Comparison of ENCODE assay signal across 9 cellular contexts in the genomic region with DNA sequence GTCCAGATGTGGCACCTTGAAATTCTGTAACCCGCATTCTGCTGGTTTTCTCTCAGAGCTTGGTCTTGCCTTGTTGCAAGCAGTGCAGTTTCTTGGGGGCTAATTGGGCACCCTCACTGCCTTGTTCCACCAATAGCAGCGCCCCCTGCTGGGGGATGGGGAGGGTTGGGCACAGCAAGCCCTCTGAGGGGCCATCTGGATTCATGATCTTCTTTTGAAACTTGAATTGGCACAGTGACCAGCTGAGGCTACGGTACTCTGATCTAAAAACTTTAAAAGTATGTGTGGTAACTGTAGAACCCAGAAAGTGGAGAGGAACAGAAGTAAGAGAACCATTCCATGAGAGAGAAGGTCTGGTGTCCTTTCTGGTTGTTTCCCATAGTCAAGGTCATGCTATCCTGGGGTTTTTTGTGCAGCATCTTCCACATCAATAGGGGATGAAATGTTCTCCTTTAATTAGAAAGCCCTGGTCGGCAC.
DNase-seq lines count a peak whose midpoint lies in the region; ATAC-seq lines count a peak whose summit lies in the region.
"Had no signal": no experiment of that assay in that cellular context is flagged by ENCODE, and none has a peak within 500 bp of the region (broad histone marks: within the 10 kb centered on the region; RNA-seq: fewer than 3 reads in every experiment).

No MANE protein-coding gene starts in this region.

- H3K9me3 ChIP-seq in naive thymus-derived CD4-positive, alpha-beta T cell (ENCODE audit: control insufficient read depth in 2 of 3, low read length in 3 of 3): no peaks in the 10 kb centered on the region

- H3K4me1 Mint-ChIP-seq in naive thymus-derived CD4-positive, alpha-beta T cell: peaks cover 51 to 89% (median 73%) of the 10 kb centered on the region in 7 donors

- peak overlapping the region in 6 of 10 donors; percentile 17 to 80 (median 39) for H3K4me3 Mint-ChIP-seq in naive thymus-derived CD4-positive, alpha-beta T cell

- no peaks in the 10 kb centered on the region for H3K27me3 ChIP-seq in naive thymus-derived CD4-positive, alpha-beta T cell (ENCODE audit: control insufficient read depth in 2 of 2, insufficient read depth in 2 of 2, low read length in 2 of 2)

- peaks cover 0 to 5% (median 0%) of the 10 kb centered on the region in 11 donors for H3K9me3 Mint-ChIP-seq in naive thymus-derived CD4-positive, alpha-beta T cell

- H3K27me3 Mint-ChIP-seq in naive thymus-derived CD4-positive, alpha-beta T cell: no peaks in the 10 kb centered on the region
- H3K27me3 Mint-ChIP-seq: activated naive CD8-positive, alpha-beta T cell had no signal

- H3K4me3 ChIP-seq in naive thymus-derived CD4-positive, alpha-beta T cell (ENCODE audit: low read length): peak overlapping the region; percentile 11

- H3K27ac ChIP-seq in naive thymus-derived CD4-positive, alpha-beta T cell (ENCODE audit: low read depth, low read length): no peak overlapping the region

- no peak for ATAC-seq in naive thymus-derived CD4-positive, alpha-beta T cell
- ATAC-seq in HG02884 (IDR thresholded peaks at IDR 0.05; ENCODE audit: unreplicated experiment) (no peak), HG03097 (IDR thresholded peaks at IDR 0.05; ENCODE audit: low FRiP score, unreplicated experiment) (no peak)

- POLR2A ChIA-PET in naive thymus-derived CD4-positive, alpha-beta T cell (lab: Charles Lee): interaction anchor here (0.6 to 26.4 kb wide), 9 partner anchors 8 to 107 kb away, joined by 3 to 738 read pairs (median 4); a partner anchor contains a TSS

- peaks cover 5 to 59% (median 27%) of the 10 kb centered on the region in 5 donors for H3K36me3 Mint-ChIP-seq in naive thymus-derived CD4-positive, alpha-beta T cell

- peak overlapping the region in 4 of 9 donors; percentile 24 to 74 (median 44) for H3K27ac Mint-ChIP-seq in naive thymus-derived CD4-positive, alpha-beta T cell

- intact Hi-C loops in naive thymus-derived CD4-positive, alpha-beta T cell (cut with micrococcal nuclease): no loop called here

- DNase-seq in NCI-H82 (lab: John Stamatoyannopoulos, UW): peak; percentile 46
- DNase-seq in NCI-H82 treated with DMSO at 0.1 percent for 48 hours (lab: John Stamatoyannopoulos, UW; ENCODE audit: unreplicated experiment): no peak
- peak; percentile 44 for DNase-seq in UCSD-AML1 (lab: John Stamatoyannopoulos, UW; ENCODE audit: unreplicated experiment)
- DNase-seq in central memory CD4-positive, alpha-beta T cell: peak; percentile 53
- peak in 7 of 9 donors; percentile 40 to 62 (median 51) for DNase-seq in naive thymus-derived CD4-positive, alpha-beta T cell
- DNase-seq in NOMO-1 treated with dmso at 0.1 percent for 144 hours (lab: John Stamatoyannopoulos, UW; ENCODE audit: unreplicated experiment): no peak

- H3K4me1 ChIP-seq in naive thymus-derived CD4-positive, alpha-beta T cell (ENCODE audit: control insufficient read depth in 2 of 2, insufficient read depth in 2 of 2, low read length in 2 of 2): peaks cover 57 to 61% of the 10 kb centered on the region in 2 donors

- H3K36me3 ChIP-seq in naive thymus-derived CD4-positive, alpha-beta T cell (ENCODE audit: control insufficient read depth in 2 of 3, insufficient read depth in 3 of 3, low read length in 3 of 3): peaks cover 16 to 71% (median 54%) of the 10 kb centered on the region in 3 experiments

- CTCF ChIA-PET in naive thymus-derived CD4-positive, alpha-beta T cell (lab: Charles Lee): interaction anchor here (0.6 to 12.5 kb wide), 9 partner anchors 8 to 900 kb away, joined by 3 to 229 read pairs (median 3); no protein-coding TSS in a partner anchor

Comparison
In these comparisons a context has a peak if more than half of its experiments do, and no peak if none do; other contexts are left out.
1. DNase-seq: peak in NCI-H82 (single experiment), UCSD-AML1 (single experiment), central memory CD4-positive, alpha-beta T cell (single experiment) and naive thymus-derived CD4-positive, alpha-beta T cell (7 of 9); none in NCI-H82 treated with DMSO at 0.1 percent for 48 hours (single experiment) and NOMO-1 treated with dmso at 0.1 percent for 144 hours (single experiment).